ENCODE assay signal across 8 cellular contexts in the genomic region with DNA sequence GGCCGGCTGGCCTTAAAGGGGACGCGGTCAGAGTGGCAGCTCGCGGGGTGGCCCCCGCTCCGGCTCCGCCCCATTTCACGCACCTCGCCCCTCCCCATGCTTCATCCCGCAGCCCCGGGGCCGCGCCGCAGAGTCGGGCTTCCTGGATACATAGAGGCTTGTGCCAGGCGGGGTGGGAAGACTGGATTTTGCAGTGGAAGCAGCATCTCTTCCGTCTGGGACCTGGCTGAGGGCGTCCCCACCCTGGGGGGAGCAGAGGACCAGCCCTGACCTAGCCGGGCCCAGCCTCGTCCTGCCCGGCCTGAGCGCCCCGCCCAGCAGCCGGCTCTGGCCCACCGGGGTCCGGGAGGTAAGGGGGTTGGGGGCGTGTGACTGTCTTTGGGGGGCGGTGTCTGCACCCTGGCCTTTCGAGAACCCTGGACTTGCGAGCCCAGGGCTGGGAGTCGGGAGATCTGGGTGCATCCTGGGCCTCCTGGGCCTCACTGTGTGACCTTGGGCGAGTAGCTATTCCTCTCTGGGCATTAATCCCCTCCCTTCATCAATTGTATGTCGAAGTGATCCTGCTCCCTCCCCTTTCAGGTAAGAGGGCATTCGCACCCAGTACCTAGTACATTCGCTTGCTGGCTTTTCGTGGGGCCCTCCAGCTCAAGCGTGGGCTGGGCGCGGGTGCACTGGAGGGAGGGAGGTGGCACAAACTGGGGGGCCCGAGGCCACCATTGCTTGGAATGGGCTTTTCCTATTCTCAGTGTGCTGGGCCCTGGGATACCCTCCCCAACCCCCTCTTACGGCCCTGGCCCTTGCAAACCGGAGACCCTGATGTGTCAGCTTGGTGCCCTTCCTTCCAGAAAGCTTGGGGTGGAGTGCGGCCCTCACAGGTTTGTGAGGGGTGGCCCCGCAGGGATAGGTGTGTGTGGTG. TPM values are rescaled to one million over a fixed set of nuclear protein-coding genes. Genes with fewer than 3 reads are reported as not detected.
DNase-seq lines count a peak whose midpoint lies in the region; ATAC-seq and TF ChIP-seq lines count a peak whose summit lies in the region.

Gene USP35 (plus strand): TSS at position 111 of the 916 bp plus-strand sequence. CDS start 7,327 bp downstream, outside the sequence.

- DNase-seq in Karpas-422 (no peak), choroid plexus epithelial cell (ENCODE audit: low read depth) (no peak), glomerular visceral epithelial cell (ENCODE audit: extremely low spot score) (no peak), NCI-H2107 treated with DMSO at 0.1 percent for 48 hours (lab: John Stamatoyannopoulos, UW; ENCODE audit: unreplicated experiment) (no peak), HPDE6-E6E7 (ENCODE audit: extremely low spot score) (no peak), omental fat pad (ENCODE audit: low spot score) (no peak)

- no peak for ATAC-seq in omental fat pad (ENCODE audit: low FRiP score)

- peak within 1 kb of the TSS; percentile 97 for H3K4me2 ChIP-seq in Karpas-422 (ENCODE audit: low read depth, low read length, poor library complexity, severe bottlenecking)

- H3K27me3 ChIP-seq in Karpas-422 (ENCODE audit: low read length) (no peaks in the 10 kb centered on the region), mucosa of rectum (ENCODE audit: control insufficient read depth in 2 of 2, insufficient read depth in 2 of 2, low read length in 2 of 2) (no peaks in the 10 kb centered on the region)

- H3K4me1 ChIP-seq in Karpas-422 (ENCODE audit: low read length), result peaks cover 21% of the 10 kb centered on the region
- H3K4me1 ChIP-seq in mucosa of rectum (ENCODE audit: control insufficient read depth in 2 of 2, insufficient read depth in 2 of 2, low read length in 2 of 2), result peaks cover 17 to 19% of the 10 kb centered on the region in 2 donors

- H3K36me3 ChIP-seq in Karpas-422 (ENCODE audit: insufficient read depth, low read length) (no peaks in the 10 kb centered on the region), mucosa of rectum (ENCODE audit: control insufficient read depth in 2 of 2, insufficient read depth in 2 of 2, low read length in 2 of 2) (peaks cover 0 to 3% of the 10 kb centered on the region in 2 donors)

- H3K4me3 ChIP-seq in GM08714 (ENCODE audit: low read length), result peak within 1 kb of the TSS; percentile 87
- H3K4me3 ChIP-seq in Karpas-422 (ENCODE audit: low read length), result peak within 1 kb of the TSS; percentile 95
- peak within 1 kb of the TSS; percentile 97 for H3K4me3 ChIP-seq in choroid plexus epithelial cell (ENCODE audit: low read depth, low read length)
- peak within 1 kb of the TSS; percentile 86 to 96 for H3K4me3 ChIP-seq in mucosa of rectum (ENCODE audit: low read length in 2 of 2)

- no peaks in the 10 kb centered on the region for H3K9me2 ChIP-seq in Karpas-422 (replicated peaks; ENCODE audit: insufficient read depth, low read length)

- no peaks in the 10 kb centered on the region for H3K79me2 ChIP-seq in Karpas-422 (ENCODE audit: low read length)

- H4K20me1 ChIP-seq in Karpas-422 (ENCODE audit: insufficient read depth, low read depth, low read length), result 0 out of 2 replicates have a peak, but pooled peaks cover 2% of the 10 kb centered on the region

- peak within 1 kb of the TSS; percentile 83 for H3K9ac ChIP-seq in Karpas-422 (ENCODE audit: low read length)
- H3K9ac ChIP-seq in mucosa of rectum (ENCODE audit: low read depth in 1 of 2, low read length in 2 of 2), result peak within 1 kb of the TSS; percentile 70 to 79

- no peaks in the 10 kb centered on the region for H3K9me3 ChIP-seq in Karpas-422 (ENCODE audit: low read length)
- H3K9me3 ChIP-seq in mucosa of rectum (ENCODE audit: control insufficient read depth in 2 of 2, low read length in 2 of 2), result no peaks in the 10 kb centered on the region

- TF ChIP-seq CTCF in choroid plexus epithelial cell (conservative IDR thresholded peaks at IDR 0.05; ENCODE audit: low read depth, low read length), result no peak
- no peak for TF ChIP-seq CTCF in omental fat pad (IDR thresholded peaks at IDR 0.05)

- H2AFZ ChIP-seq in Karpas-422 (ENCODE audit: low read length), result peak within 1 kb of the TSS; percentile 96

- H3K27ac ChIP-seq in Karpas-422 (ENCODE audit: low read length), result no peak within 1 kb of the TSS
- H3K27ac ChIP-seq in mucosa of rectum (ENCODE audit: low read depth in 2 of 2, low read length in 2 of 2), result peak within 1 kb of the TSS; percentile 82 to 88

RNA-seq across cellular contexts. Expression of gene USP35, which starts in this region (rescaled TPM):
- 1.7 and 2.5 TPM in 2 replicates for total RNA-seq in Karpas-422 (2014; rRNA removed; shearing (Covaris generic); ENCODE audit: low replicate concordance)
- total RNA-seq in omental fat pad, result 10 to 100 TPM in 2 of 4 donors, 1 to 10 TPM in 2; 6.7 to 15.1 (median 8.6) TPM
